In the genomic region with DNA sequence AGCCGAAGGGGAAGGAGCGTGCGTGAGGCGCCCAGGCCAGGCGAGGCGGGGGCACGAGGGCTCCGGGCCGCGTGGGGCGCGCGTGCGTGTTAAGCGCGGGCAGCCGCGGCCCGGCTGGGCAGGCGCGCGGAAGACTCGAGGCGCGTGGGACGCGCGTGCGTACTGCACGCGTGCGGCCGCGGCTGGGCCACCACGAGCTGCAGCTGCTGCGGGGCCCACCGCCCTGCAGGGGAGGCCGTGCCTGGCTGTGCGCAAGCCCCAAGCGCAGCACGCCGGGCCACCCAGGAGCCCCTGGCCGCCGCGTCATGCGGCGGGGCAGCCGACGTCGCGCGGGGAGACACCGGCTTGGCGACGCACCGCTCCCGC, we compare ENCODE assay signal across 9 cellular contexts. TPM values are rescaled to one million over a fixed set of nuclear protein-coding genes. Genes with fewer than 3 reads are reported as not detected.
DNase-seq lines count a peak whose midpoint lies in the region; ATAC-seq, FAIRE-seq and TF ChIP-seq lines count a peak whose summit lies in the region.
"Had no signal": no experiment of that assay in that cellular context is flagged by ENCODE, and none has a peak within 500 bp of the region (broad histone marks: within the 10 kb centered on the region; RNA-seq: fewer than 3 reads in every experiment).

No MANE protein-coding gene starts in this region.

- H3K27me3 ChIP-seq in GM12878 (replicated peaks in 1 of 2; ENCODE audit: control insufficient read depth in 2 of 2, insufficient read depth in 2 of 2, low read length in 1 of 2): peaks cover 16 to 19% of the 10 kb centered on the region in 2 experiments
- peaks cover 46 to 60% of the 10 kb centered on the region in 2 donors for H3K27me3 ChIP-seq in mucosa of rectum (ENCODE audit: control insufficient read depth in 2 of 2, insufficient read depth in 2 of 2, low read length in 2 of 2)

- FAIRE-seq in A549 (lab: Jason Lieb, UNC) (no peak), GM12878 (lab: Jason Lieb, UNC) (no peak)
- FAIRE-seq: endometrium had no signal

- TF ChIP-seq CTCF in A549 (IDR thresholded peaks at IDR 0.05) (no peak), GM12878 (IDR thresholded peaks at IDR 0.05 in 2 of 3, conservative IDR thresholded peaks at IDR 0.05 in 1 of 3; ENCODE audit: control insufficient read depth in 2 of 3, extremely low read depth in 1 of 3, insufficient read depth in 1 of 3, low read depth in 3 of 3, low read length in 3 of 3) (no peak), foreskin fibroblast (IDR thresholded peaks at IDR 0.05; ENCODE audit: low read depth, low read length) (no peak), omental fat pad (IDR thresholded peaks at IDR 0.05) (no peak)

- BruUV-seq in GM12878 (replicated peaks; lab: Mats Ljungman, UMichigan): no TSS peak

- intact Hi-C loops in GM12878 (cut with micrococcal nuclease; ENCODE audit: unreplicated experiment): loop anchor here (10.0 kb wide), 1 partner anchor 88 kb away; no protein-coding TSS in a partner anchor

- peaks cover 34% of the 10 kb centered on the region for H3K4me1 ChIP-seq in A549
- no peaks in the 10 kb centered on the region for H3K4me1 ChIP-seq in GM12878 (ENCODE audit: control insufficient read depth, insufficient read depth, low read length)
- H3K4me1 ChIP-seq in mucosa of rectum (ENCODE audit: control insufficient read depth in 2 of 2, insufficient read depth in 2 of 2, low read length in 2 of 2): peaks cover 2 to 4% of the 10 kb centered on the region in 2 donors

- no peak overlapping the region for H2AFZ ChIP-seq in GM12878 (ENCODE audit: control insufficient read depth, low read depth, low read length)

- in situ Hi-C loops in GM12878 (cut with MboI): no loop called here

- no peak for TF ChIP-seq RAD21 in A549 (conservative IDR thresholded peaks at IDR 0.05 in 1 of 2, IDR thresholded peaks at IDR 0.05 in 1 of 2)
- TF ChIP-seq RAD21 in GM12878 (IDR thresholded peaks at IDR 0.05; ENCODE audit: insufficient read depth, low read depth, low read length): no peak

- H4K20me1 ChIP-seq in GM12878 (ENCODE audit: control insufficient read depth, insufficient read depth): no peaks in the 10 kb centered on the region

- DNase-seq in A549 (ENCODE audit: low read depth in 1 of 2, low spot score in 1 of 2) (no peak), GM12878 (ENCODE audit: low read depth, low spot score) (no peak), foreskin fibroblast (no peak), superior temporal gyrus (ENCODE audit: extremely low spot score) (no peak), occipital lobe (lab: John Stamatoyannopoulos, UW) (no peak), omental fat pad (ENCODE audit: low spot score) (no peak)

- CTCF ChIA-PET in A549 (lab: Yijun Ruan, JAX): interaction anchor here (0.5 to 1.3 kb wide), 3 partner anchors 21 to 86 kb away, joined by 3 to 5 read pairs (median 3); no protein-coding TSS in a partner anchor
- CTCF ChIA-PET in GM12878 (lab: Yijun Ruan, JAX): no interaction called here

- no peaks in the 10 kb centered on the region for H3K79me2 ChIP-seq in GM12878 (ENCODE audit: control insufficient read depth, insufficient read depth, low read length)

- SMC1A ChIA-PET in GM12878 (lab: Charles Lee; ENCODE audit: uncharacterized antibody, unreplicated experiment): no interaction called here

- H3K27ac ChIP-seq in A549: no peak overlapping the region; a peak in 1 of 6 replicates
- H3K27ac ChIP-seq in GM12878 (ENCODE audit: control insufficient read depth, insufficient read depth): no peak overlapping the region
- H3K27ac ChIP-seq in mucosa of rectum (ENCODE audit: low read depth in 2 of 2, low read length in 2 of 2): no peak overlapping the region

- H3K9ac ChIP-seq in GM12878 (ENCODE audit: control insufficient read depth, insufficient read depth, low read length) (no peak overlapping the region), mucosa of rectum (ENCODE audit: low read depth in 1 of 2, low read length in 2 of 2) (no peak overlapping the region)

- peak in 1 of 2 experiments; percentile 12; a peak in 3 of 6 replicates for ATAC-seq in A549
- ATAC-seq in GM19324 (IDR thresholded peaks at IDR 0.05; ENCODE audit: low FRiP score, unreplicated experiment): peak; percentile 35
- peak; percentile 29 for ATAC-seq in GM12878
- no peak for ATAC-seq in omental fat pad (ENCODE audit: low FRiP score)

- H3K4me2 ChIP-seq in A549 (peak overlapping the region; percentile 94), GM12878 (ENCODE audit: control insufficient read depth, insufficient read depth) (no peak overlapping the region)

- POLR2A ChIA-PET in A549 (lab: Yijun Ruan, JAX): no interaction called here
- POLR2A ChIA-PET in GM12878 (lab: Charles Lee): no interaction called here

- TF ChIP-seq EP300 in A549 (IDR thresholded peaks at IDR 0.05) (no peak), GM12878 (IDR thresholded peaks at IDR 0.05; ENCODE audit: borderline replicate concordance in 1 of 2, control insufficient read depth in 1 of 2, low read depth in 2 of 2, low read length in 2 of 2) (no peak)

- H3K36me3 ChIP-seq in GM12878 (ENCODE audit: control insufficient read depth in 2 of 2, insufficient read depth in 2 of 2, low read length in 1 of 2) (no peaks in the 10 kb centered on the region; a peak in 1 of 4 replicates), mucosa of rectum (ENCODE audit: control insufficient read depth in 2 of 2, insufficient read depth in 2 of 2, low read length in 2 of 2) (no peaks in the 10 kb centered on the region)

- no peak for TF ChIP-seq POLR2A in A549 (IDR thresholded peaks at IDR 0.05; ENCODE audit: low read length)
- TF ChIP-seq POLR2A in GM12878 (IDR thresholded peaks at IDR 0.05; ENCODE audit: low read depth, low read length): no peak

- WGBS in A549 (ENCODE audit: missing lambda C conversion rate): 35% methylated on average over 23 of the region's 57 CpGs
- whole genome bisulfite sequencing in GM12878 (ENCODE audit: insufficient coverage, insufficient replicate concordance, low lambda C conversion rate, missing lambda C conversion rate): 49% methylated on average over 29 of the region's 57 CpGs

- H3K4me3 ChIP-seq in A549 (peak overlapping the region; percentile 49), GM12878 (no peak overlapping the region), mucosa of rectum (ENCODE audit: low read length in 2 of 2) (peak overlapping the region; percentile 39 to 50), foreskin fibroblast (ENCODE audit: low read depth in 1 of 2, low read length in 2 of 2) (no peak overlapping the region)

- H3K9me3 ChIP-seq in A549: no peaks in the 10 kb centered on the region
- H3K9me3 ChIP-seq in GM12878 (replicated peaks; ENCODE audit: control insufficient read depth, insufficient read depth, low read length): no peaks in the 10 kb centered on the region
- H3K9me3 ChIP-seq in mucosa of rectum (ENCODE audit: control insufficient read depth in 2 of 2, low read length in 2 of 2): no peaks in the 10 kb centered on the region

- RAD21 ChIA-PET in GM12878 (lab: Charles Lee; ENCODE audit: unreplicated experiment): no interaction called here

TF ChIP-seq in A549, 52 proteins besides CTCF, POLR2A, EP300 and RAD21:
- TF ChIP-seq SMC3 (IDR thresholded peaks at IDR 0.05): no peak
- no peak; the same call in 1 of the 2 replicates for TF ChIP-seq RNF2 (IDR thresholded peaks at IDR 0.05; ENCODE audit: borderline replicate concordance, low read depth)
- TF ChIP-seq CHD4 (IDR thresholded peaks at IDR 0.05; ENCODE audit: borderline replicate concordance): no peak

RNA-seq across cellular contexts. Expression of a gene that starts 0.6 kb away (rescaled TPM):
- polyA plus RNA-seq in A549 (2011; rRNA removed) (0.01 TPM in 1 of 2 replicates, not detected in the other), A549 (2017; fragmentation: RNase III; extraction: RNeasy Plus Mini Kit Qiagen cat#74134 plus additional on column Dnase treatment) (not detected in 3 replicates), GM12878 (2011; rRNA removed) (1.8 and 1.9 TPM in 2 replicates), GM12878 (2014; fragmentation: Illumina TruSeq; extraction: Trizol) (0.16 and 0.24 TPM in 2 replicates), GM12878 (2014; fragmentation: Nextera tagmentation; extraction: Ambion mirVana) (under 1 TPM; 0.02 to 0.08 TPM), GM12878 (2014; rRNA removed) (0.14 and 0.16 TPM in 2 replicates), GM12878 (2016; fragmentation: Nextera tagmentation; extraction: Ambion mirVana) (under 1 TPM; 0.04 to 0.09 TPM)
- under 0.01 TPM in 1 of 2 replicates, not detected in the other for polyA plus RNA-seq in A549 (2012; cell fraction: cytosol; rRNA removed)
- 0.01 TPM in 1 of 2 replicates, not detected in the other for polyA plus RNA-seq in A549 (2012; cell fraction: nucleus; rRNA removed)
- polyA minus RNA-seq in A549 (2011; rRNA and poly(A)+ RNA removed): not detected in 2 replicates
- 0.10 and 0.12 TPM in 2 replicates for total RNA-seq in GM12878 (2013; cell fraction: nucleolus; rRNA removed)
- total RNA-seq in GM12878 (2014; rRNA removed) (0.17 and 0.27 TPM in 2 replicates), GM12878 (2014; rRNA removed; fragmentation: Illumina TruSeq; extraction: Trizol) (0.18 and 0.27 TPM in 2 replicates), GM12878 (2021) (0.48 and 0.69 TPM in 2 replicates), occipital lobe (2.5 TPM), omental fat pad (under 1 TPM in 3 of 4 donors, not detected in 1; 0.13 to 0.84 (median 0.36) TPM)
- polyA plus RNA-seq in GM12878 (2011; ENCODE audit: low read depth): 0.05 TPM
- 1.2 and 1.3 TPM in 2 replicates for polyA plus RNA-seq in GM12878 (2011; cell fraction: cytosol; rRNA removed)
- 2.0 and 2.9 TPM in 2 replicates for polyA plus RNA-seq in GM12878 (2011; cell fraction: nucleus; rRNA removed)
- 0.03 TPM in 2 replicates for polyA plus RNA-seq in GM12878 (2012)
- 4.8 and 5.0 TPM in 2 replicates for polyA minus RNA-seq in GM12878 (2011; rRNA and poly(A)+ RNA removed)
- polyA minus RNA-seq in GM12878 (2011; cell fraction: cytosol; rRNA and poly(A)+ RNA removed): 2.7 and 2.8 TPM in 2 replicates
- 3.3 and 6.1 TPM in 2 replicates for polyA minus RNA-seq in GM12878 (2011; cell fraction: nucleus; rRNA and poly(A)+ RNA removed)

Comparison
In these comparisons a context has a peak if more than half of its experiments do, and no peak if none do; other contexts are left out.
1. H3K4me3 ChIP-seq: peak in A549 (single experiment) and mucosa of rectum (2 of 2); none in GM12878 (single experiment) and foreskin fibroblast (0 of 2).